8 cellular contexts compared by ENCODE assay signal in the genomic region with DNA sequence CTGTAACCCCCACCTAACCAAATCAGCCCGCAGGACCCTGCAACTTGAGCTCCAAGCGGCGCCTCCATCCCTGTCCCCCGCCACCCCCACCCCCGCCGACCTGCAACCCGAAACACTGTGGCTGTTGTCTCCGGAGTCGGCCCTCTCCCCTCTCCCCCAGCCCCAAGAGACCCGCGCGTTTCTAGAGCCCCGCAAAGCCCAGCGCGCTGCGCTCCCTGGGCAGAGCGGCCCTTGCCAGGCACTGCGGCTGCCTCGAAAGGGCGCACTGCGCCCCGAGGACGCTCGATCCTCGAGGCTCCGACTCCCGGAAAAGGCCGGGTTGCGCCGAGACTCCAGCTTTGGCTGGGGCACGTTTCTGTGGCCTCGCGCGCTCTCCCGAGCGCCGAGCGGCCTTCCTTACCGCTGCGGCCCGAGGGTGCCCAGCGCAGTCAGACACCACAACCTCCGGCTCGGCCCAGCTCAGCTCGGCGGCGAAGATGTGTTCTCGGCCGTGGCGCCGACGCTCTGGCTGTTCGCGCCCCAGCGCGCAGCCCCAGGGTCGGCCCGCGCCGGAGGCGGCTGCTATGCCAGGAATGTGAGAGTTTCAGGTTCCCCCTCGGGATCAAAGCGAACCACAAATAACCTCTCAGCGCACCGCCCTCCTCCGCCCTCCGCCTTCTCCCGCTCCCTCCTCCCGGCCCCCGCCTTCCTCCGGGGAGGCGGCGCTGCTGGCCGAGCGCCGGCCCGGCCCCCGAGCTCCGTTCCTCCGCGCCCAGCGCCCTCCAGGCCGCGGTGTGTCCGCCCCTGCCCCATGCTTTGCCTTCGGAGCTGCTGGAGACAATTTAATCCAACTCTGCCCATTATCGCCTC. TPM values are rescaled to one million over a fixed set of nuclear protein-coding genes. Genes with fewer than 3 reads are reported as not detected.
DNase-seq lines count a peak whose midpoint lies in the region; ATAC-seq and TF ChIP-seq lines count a peak whose summit lies in the region.

A gene (minus strand): TSS at position 506 of the 849 bp plus-strand sequence. CDS start 3,014 bp downstream, outside the sequence.

- H3K4me3 ChIP-seq in SK-N-MC (peak within 1 kb of the TSS; percentile 94), smooth muscle cell (peak within 1 kb of the TSS; percentile 72)

- no peaks in the 10 kb centered on the region for H3K36me3 Mint-ChIP-seq in activated T-cell treated with anti-CD3 and anti-CD28 coated beads, Interleukin-2, amount 50 U/mL, for 24 hours (ENCODE audit: low read depth)
- H3K36me3 Mint-ChIP-seq in IgD-negative memory B cell, result peaks cover 2% of the 10 kb centered on the region

- peaks cover 30% of the 10 kb centered on the region for H3K36me3 ChIP-seq in SK-N-MC (ENCODE audit: insufficient read depth, low read length)
- H3K36me3 ChIP-seq in smooth muscle cell (ENCODE audit: low read depth), result no peaks in the 10 kb centered on the region

- under 1% methylated on average over 61 of the region's 87 CpGs for WGBS in smooth muscle cell (ENCODE audit: low lambda C conversion rate)

- peaks cover 44% of the 10 kb centered on the region for H4K20me1 ChIP-seq in smooth muscle cell (ENCODE audit: low read depth)

- H3K4me2 ChIP-seq in smooth muscle cell, result peak within 1 kb of the TSS; percentile 79

- H3K9me3 Mint-ChIP-seq in activated T-cell treated with anti-CD3 and anti-CD28 coated beads, Interleukin-2, amount 50 U/mL, for 24 hours, result no peaks in the 10 kb centered on the region
- no peaks in the 10 kb centered on the region for H3K9me3 Mint-ChIP-seq in IgD-negative memory B cell

- H2AFZ ChIP-seq in smooth muscle cell (ENCODE audit: low read depth), result peak within 1 kb of the TSS; percentile 89

- peaks cover 17% of the 10 kb centered on the region for H3K4me1 Mint-ChIP-seq in activated T-cell treated with anti-CD3 and anti-CD28 coated beads, Interleukin-2, amount 50 U/mL, for 24 hours (ENCODE audit: low read depth)
- H3K4me1 Mint-ChIP-seq in IgD-negative memory B cell, result peaks cover 0 to 7% (median 6%) of the 10 kb centered on the region in 3 donors

- H3K79me2 ChIP-seq in smooth muscle cell (ENCODE audit: low read depth), result peaks cover 40% of the 10 kb centered on the region

- H3K27ac Mint-ChIP-seq in activated T-cell treated with anti-CD3 and anti-CD28 coated beads, Interleukin-2, amount 50 U/mL, for 24 hours, result no peak within 1 kb of the TSS
- no peak within 1 kb of the TSS for H3K27ac Mint-ChIP-seq in IgD-negative memory B cell

- H3K9ac ChIP-seq in SK-N-MC (ENCODE audit: insufficient read length) (peak within 1 kb of the TSS; percentile 98), smooth muscle cell (ENCODE audit: low read depth) (peak within 1 kb of the TSS; percentile 99)

- no peaks in the 10 kb centered on the region for H3K9me3 ChIP-seq in SK-N-MC (ENCODE audit: low read depth, low read length)
- H3K9me3 ChIP-seq in smooth muscle cell (replicated peaks; ENCODE audit: low read depth), result no peaks in the 10 kb centered on the region

- H3K27ac ChIP-seq in SK-N-MC (peak within 1 kb of the TSS; percentile 92), smooth muscle cell (ENCODE audit: low read depth) (peak within 1 kb of the TSS; percentile 99)

- no peak for ATAC-seq in GM21447 (IDR thresholded peaks at IDR 0.05; ENCODE audit: unreplicated experiment)

- peak; percentile 55 for DNase-seq in activated T-cell treated with anti-CD3 and anti-CD28 coated beads, Interleukin-2, amount 50 U/mL, for 24 hours
- DNase-seq in activated T-cell treated with anti-CD3 and anti-CD28 coated beads for 4 hours (no peak), SK-N-MC (ENCODE audit: low read depth, low spot score) (peak; percentile 78), dermis blood vessel endothelial cell (peak; percentile 96), kidney glomerular epithelial cell (lab: John Stamatoyannopoulos, UW) (peak; percentile 93), smooth muscle cell (lab: John Stamatoyannopoulos, UW; ENCODE audit: unreplicated experiment) (peak; percentile 61)

- H3K4me3 Mint-ChIP-seq in activated T-cell treated with anti-CD3 and anti-CD28 coated beads, Interleukin-2, amount 50 U/mL, for 24 hours, result peak within 1 kb of the TSS; percentile 76
- peak within 1 kb of the TSS in 3 of 4 donors; percentile 74 to 91 (median 77) for H3K4me3 Mint-ChIP-seq in IgD-negative memory B cell

- H3K27me3 Mint-ChIP-seq in activated T-cell treated with anti-CD3 and anti-CD28 coated beads, Interleukin-2, amount 50 U/mL, for 24 hours, result peaks cover 51% of the 10 kb centered on the region
- peaks cover 32% of the 10 kb centered on the region for H3K27me3 Mint-ChIP-seq in IgD-negative memory B cell

- H3K27me3 ChIP-seq in smooth muscle cell (ENCODE audit: low read depth), result no peaks in the 10 kb centered on the region

- H3K4me1 ChIP-seq in smooth muscle cell (ENCODE audit: low read depth), result peaks cover 36% of the 10 kb centered on the region

- no peak for TF ChIP-seq CTCF in smooth muscle cell (IDR thresholded peaks at IDR 0.05; ENCODE audit: borderline replicate concordance, insufficient read depth, poor library complexity, severe bottlenecking)

- H3F3A ChIP-seq in smooth muscle cell (ENCODE audit: low read depth), result peaks cover 8% of the 10 kb centered on the region

RNA-seq across cellular contexts. Expression of the gene that starts here (rescaled TPM):
- not detected for polyA plus RNA-seq in IgD-negative memory B cell
- 104 and 130 TPM in 2 replicates for total RNA-seq in dermis blood vessel endothelial cell
- 103 and 114 TPM in 2 replicates for total RNA-seq in smooth muscle cell
- polyA plus RNA-seq in smooth muscle cell, result 92.1 and 109 TPM in 2 replicates

Comparison
In these comparisons a context has a peak if more than half of its experiments do, and no peak if none do; other contexts are left out.
1. RNA of the gene that starts here (polyA plus RNA-seq): 92.1 to 109 TPM in smooth muscle cell; not detected in IgD-negative memory B cell (single experiment); every median in the first group is over 10 times any median in the second.